Comparison of ENCODE assay signal across 14 cellular contexts in the genomic region with DNA sequence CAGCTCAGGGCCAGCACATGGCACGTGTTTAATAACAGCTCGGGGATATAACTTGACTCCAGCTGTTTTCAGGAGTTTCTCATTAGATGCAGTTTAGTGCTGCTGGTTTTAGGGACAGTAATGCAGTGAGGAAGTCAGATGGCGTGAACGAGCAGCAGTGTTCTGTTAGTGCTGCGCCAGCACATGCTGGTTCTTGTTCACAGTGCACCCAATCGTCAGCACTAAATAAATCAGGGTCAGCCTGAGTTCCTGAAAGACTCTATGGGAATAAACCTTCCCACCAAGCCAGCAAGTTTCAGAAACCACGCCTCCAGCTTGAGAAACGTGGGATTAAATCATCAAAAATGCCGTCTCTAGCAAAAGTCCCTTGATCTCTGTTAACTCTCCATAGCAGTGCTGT.
DNase-seq lines count a peak whose midpoint lies in the region; ATAC-seq and TF ChIP-seq lines count a peak whose summit lies in the region.
"Had no signal": no experiment of that assay in that cellular context is flagged by ENCODE, and none has a peak within 500 bp of the region (broad histone marks: within the 10 kb centered on the region; RNA-seq: fewer than 3 reads in every experiment).

No MANE protein-coding gene starts in this region.

- intact Hi-C loops in adrenal gland (cut with DNase I): no loop called here

- H3K36me3 ChIP-seq in adrenal gland (replicated peaks in 1 of 2) (no peaks in the 10 kb centered on the region), MG63 (no peaks in the 10 kb centered on the region)
- H3K36me3 ChIP-seq: BLaER1, tibial artery had no signal

- no peak overlapping the region for H3K27ac ChIP-seq in adrenal gland
- H3K27ac ChIP-seq in foreskin keratinocyte: peak overlapping the region; percentile 87
- H3K27ac ChIP-seq: BLaER1, PC-9, tibial artery had no signal

- no peak for TF ChIP-seq CTCF in adrenal gland (IDR thresholded peaks at IDR 0.05)
- peak; percentile 65 for TF ChIP-seq CTCF in foreskin keratinocyte (conservative IDR thresholded peaks at IDR 0.05)
- no peak for TF ChIP-seq CTCF in osteocyte (IDR thresholded peaks at IDR 0.05)

- no peaks in the 10 kb centered on the region for H3K36me3 Mint-ChIP-seq in osteocyte (ENCODE audit: unreplicated experiment)

- peak; percentile 92 for ATAC-seq in foreskin keratinocyte
- ATAC-seq in GM19324 (IDR thresholded peaks at IDR 0.05; ENCODE audit: low FRiP score, unreplicated experiment): no peak

- TF ChIP-seq POLR2A in adrenal gland (IDR thresholded peaks at IDR 0.05): no peak

- WGBS in adrenal gland, 4 donors: 23 to 34% (median 31%) methylated on average over 9 of the region's 9 CpGs

- no peaks in the 10 kb centered on the region for H3K27me3 ChIP-seq in adrenal gland
- no peaks in the 10 kb centered on the region for H3K27me3 ChIP-seq in foreskin keratinocyte
- H3K27me3 ChIP-seq in MG63: no peaks in the 10 kb centered on the region
- H3K27me3 ChIP-seq: BLaER1 had no signal

- H3K9me3 ChIP-seq in adrenal gland (replicated peaks in 1 of 3): no peaks in the 10 kb centered on the region
- no peaks in the 10 kb centered on the region for H3K9me3 ChIP-seq in MG63
- H3K9me3 ChIP-seq: BLaER1, tibial artery had no signal

- peak; percentile 69 for DNase-seq in Ammon's horn (ENCODE audit: low spot score)
- peak; percentile 20 to 77 (median 50) for DNase-seq in adrenal gland
- peak; percentile 95 to 96 for DNase-seq in foreskin keratinocyte
- no peak for DNase-seq in osteocyte (ENCODE audit: extremely low spot score, unreplicated experiment)
- no peak for DNase-seq in activated effector memory CD4-positive, alpha-beta T cell treated with anti-CD3 and anti-CD28 coated beads, Interleukin-2, amount 50 U/mL, for 16 hours
- no peak for DNase-seq in MG63
- no peak for DNase-seq in RKO (ENCODE audit: low spot score)
- DNase-seq: activated T-cell treated with anti-CD3 and anti-CD28 coated beads for 4 hours, erythroblast, KBM-7, PC-9 had no signal

- H3K27me3 Mint-ChIP-seq in osteocyte (ENCODE audit: unreplicated experiment): no peaks in the 10 kb centered on the region

- H3K4me3 ChIP-seq in adrenal gland (no peak overlapping the region), MG63 (no peak overlapping the region)
- H3K4me3 ChIP-seq: BLaER1, PC-9, tibial artery had no signal

- H3K4me1 ChIP-seq in adrenal gland (replicated peaks in 1 of 2) (no peaks in the 10 kb centered on the region), foreskin keratinocyte (peaks cover 21% of the 10 kb centered on the region)
- H3K4me1 ChIP-seq: tibial artery had no signal

- no peak overlapping the region for H3K4me3 Mint-ChIP-seq in osteocyte (ENCODE audit: unreplicated experiment)

- H3K4me1 Mint-ChIP-seq in osteocyte (ENCODE audit: unreplicated experiment): peaks cover 16% of the 10 kb centered on the region

- peak overlapping the region; percentile 31 for H3K27ac Mint-ChIP-seq in osteocyte (ENCODE audit: unreplicated experiment)

- peaks cover 3% of the 10 kb centered on the region for H3K9me3 Mint-ChIP-seq in osteocyte (ENCODE audit: unreplicated experiment)

Comparison
In these comparisons a context has a peak if more than half of its experiments do, and no peak if none do; other contexts are left out.
1. DNase-seq: peak in Ammon's horn (single experiment), adrenal gland (7 of 7) and foreskin keratinocyte (2 of 2); none in osteocyte (single experiment), activated effector memory CD4-positive, alpha-beta T cell treated with anti-CD3 and anti-CD28 coated beads, Interleukin-2, amount 50 U/mL, for 16 hours (single experiment), MG63 (single experiment) and RKO (single experiment).